ENCODE assay signal across 27 cellular contexts in genomic region chr1:3685229-3685628, GRCh38. TPM values are rescaled to one million over a fixed set of nuclear protein-coding genes. Genes with fewer than 3 reads are reported as not detected.
"Had no signal": no experiment of that assay in that cellular context is flagged by ENCODE, and none has a peak within 500 bp of the region (broad histone marks: within the 10 kb centered on the region; RNA-seq: fewer than 3 reads in every experiment).

No MANE protein-coding gene starts in this region.

- ATAC-seq: gastroesophageal sphincter; naive thymus-derived CD4-positive, alpha-beta T cell; sciatic nerve; stimulated activated memory B cell treated with anti-CD40 and anti-IgM and Interleukin-4, amounts not matched to agents 10 μg/mL and 1 μg/mL and 100 μg/mL, for 72 hours had no signal

- FAIRE-seq: endometrium had no signal

- H3K27ac Mint-ChIP-seq: naive thymus-derived CD4-positive, alpha-beta T cell; nephron progenitor cell; stimulated activated memory B cell treated with anti-CD40 and anti-IgM and Interleukin-4, amounts not matched to agents 10 μg/mL and 1 μg/mL and 100 μg/mL, for 72 hours; stimulated activated naive CD8-positive, alpha-beta T cell treated with anti-CD3 and anti-CD28 coated beads, Interleukin-15, Interleukin-2, amounts not matched to agents 100 ng/mL and 50 ng/mL, for 24 hours had no signal

- H3K4me3 ChIP-seq: dorsolateral prefrontal cortex, esophagus muscularis mucosa, gastroesophageal sphincter, left ventricle myocardium inferior, lung, spleen, tibial nerve had no signal

- H3K4me3 Mint-ChIP-seq: naive thymus-derived CD4-positive, alpha-beta T cell; nephron progenitor cell; stimulated activated memory B cell treated with anti-CD40 and anti-IgM and Interleukin-4, amounts not matched to agents 10 μg/mL and 1 μg/mL and 100 μg/mL, for 72 hours; stimulated activated naive CD8-positive, alpha-beta T cell treated with anti-CD3 and anti-CD28 coated beads, Interleukin-15, Interleukin-2, amounts not matched to agents 100 ng/mL and 50 ng/mL, for 24 hours had no signal

- H3K9me3 Mint-ChIP-seq: naive thymus-derived CD4-positive, alpha-beta T cell; nephron progenitor cell; stimulated activated memory B cell treated with anti-CD40 and anti-IgM and Interleukin-4, amounts not matched to agents 10 μg/mL and 1 μg/mL and 100 μg/mL, for 72 hours; stimulated activated naive CD8-positive, alpha-beta T cell treated with anti-CD3 and anti-CD28 coated beads, Interleukin-15, Interleukin-2, amounts not matched to agents 100 ng/mL and 50 ng/mL, for 24 hours had no signal

- H3K36me3 ChIP-seq: esophagus muscularis mucosa, gastroesophageal sphincter, left ventricle myocardium inferior, neutrophil, spleen, tibial nerve had no signal

- H3K27me3 Mint-ChIP-seq: naive thymus-derived CD4-positive, alpha-beta T cell had no signal

- H3K27ac ChIP-seq: dorsolateral prefrontal cortex, epithelial cell of prostate, esophagus muscularis mucosa, gastroesophageal sphincter, left ventricle myocardium inferior, neutrophil, spleen, tibial nerve had no signal

- H3K36me3 Mint-ChIP-seq: naive thymus-derived CD4-positive, alpha-beta T cell; stimulated activated memory B cell treated with anti-CD40 and anti-IgM and Interleukin-4, amounts not matched to agents 10 μg/mL and 1 μg/mL and 100 μg/mL, for 72 hours had no signal

- DNase-seq: cortex of kidney; dorsolateral prefrontal cortex; effector memory CD4-positive, alpha-beta T cell; glutamatergic neuron; islet precursor cell; left ventricle myocardium inferior; mesendoderm; naive thymus-derived CD4-positive, alpha-beta T cell; nephron progenitor cell; spleen; stimulated activated CD4-positive, alpha-beta T cell treated with anti-CD3 and anti-CD28 coated beads, Interleukin-15, amount 100 ng/mL, for 24 hours; stimulated activated CD4-positive, alpha-beta T cell treated with anti-CD3 and anti-CD28 coated beads, Interleukin-1b, Interleukin-23, amount 100 ng/mL, for 48 hours; stimulated activated CD4-positive, alpha-beta T cell treated with anti-CD3 and anti-CD28 coated beads, Interleukin-4, amount 100 ng/mL, for 24 hours had no signal

- H3K9me3 ChIP-seq: esophagus muscularis mucosa, gastroesophageal sphincter, left ventricle myocardium inferior, neutrophil, spleen, tibial nerve had no signal

RNA-seq across cellular contexts. Expression of gene TP73, which starts 32.9 kb away (rescaled TPM):
- total RNA-seq: esophagus muscularis mucosa, fibroblast of villous mesenchyme, mononuclear cell, osteoblast, sciatic nerve, skeletal muscle tissue had no signal
